8 cellular contexts compared by ENCODE assay signal in genomic region chr22:21045585-21046294, GRCh38. TPM values are rescaled to one million over a fixed set of nuclear protein-coding genes. Genes with fewer than 3 reads are reported as not detected.
DNase-seq lines count a peak whose midpoint lies in the region; ATAC-seq and TF ChIP-seq lines count a peak whose summit lies in the region.

A gene with protein sequence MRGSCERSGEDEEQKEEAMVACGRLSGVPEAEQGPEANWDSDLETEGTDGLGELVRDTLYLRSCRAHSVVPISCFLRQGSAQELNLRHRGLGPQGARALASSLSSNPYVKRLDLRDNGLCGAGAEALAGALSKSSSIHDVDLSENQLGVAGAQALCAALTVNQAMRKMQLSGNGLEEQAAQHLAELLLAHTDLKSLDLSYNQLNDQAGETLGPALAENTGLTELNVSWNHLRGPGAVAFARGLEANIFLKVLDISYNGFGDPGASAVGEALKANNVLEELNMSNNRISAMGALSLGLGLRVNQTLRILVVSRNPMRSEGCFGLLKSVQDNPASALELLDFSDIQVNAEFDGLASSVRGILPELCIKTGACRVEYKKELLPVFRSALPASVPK (plus strand): TSS chr22:21045946. CDS start chr22:21045987, 41 bp downstream.

- no peaks in the 10 kb centered on the region for H3K36me3 ChIP-seq in ES-I3 (ENCODE audit: insufficient read depth, low read length)
- no peaks in the 10 kb centered on the region for H3K36me3 ChIP-seq in sigmoid colon

- intact Hi-C loops in sigmoid colon (cut with DNase I): loop anchor here (5.0 kb wide), 1 partner anchor 43 kb away; the partner anchor contains the start of gene THAP7

- TF ChIP-seq CTCF in sigmoid colon (IDR thresholded peaks at IDR 0.05): no peak

- DNase-seq in NCI-H2081 (lab: John Stamatoyannopoulos, UW) (peak; percentile 77 to 85), UCSD-AML1 (lab: John Stamatoyannopoulos, UW; ENCODE audit: unreplicated experiment) (peak; percentile 66), brain pericyte (ENCODE audit: low read depth, low spot score) (peak; percentile 89), sigmoid colon (peak; percentile 94)

- ATAC-seq in HG02798 (IDR thresholded peaks at IDR 0.05; ENCODE audit: poor library complexity, unreplicated experiment): peak; percentile 83
- no peak for ATAC-seq in HG02840 (IDR thresholded peaks at IDR 0.05; ENCODE audit: low FRiP score, unreplicated experiment)

- WGBS in sigmoid colon, 2 donors: 6 to 8% methylated on average over 47 of the region's 47 CpGs

- H3K9me3 ChIP-seq in ES-I3 (ENCODE audit: control insufficient read depth, insufficient read depth, low read length): no peaks in the 10 kb centered on the region
- no peaks in the 10 kb centered on the region for H3K9me3 ChIP-seq in sigmoid colon

- no peak for TF ChIP-seq POLR2A in sigmoid colon (IDR thresholded peaks at IDR 0.05)

- H3K4me3 ChIP-seq in iPS-11a (ENCODE audit: low read depth, low read length) (peak within 1 kb of the TSS; percentile 73), sigmoid colon (peak within 1 kb of the TSS; percentile 16 to 54 (median 48))

- peak within 1 kb of the TSS in 3 of 4 donors; percentile 12 to 48 (median 45) for H3K27ac ChIP-seq in sigmoid colon

- TF ChIP-seq EP300 in sigmoid colon (IDR thresholded peaks at IDR 0.05): no peak

- no peaks in the 10 kb centered on the region for H3K27me3 ChIP-seq in sigmoid colon

- H3K4me1 ChIP-seq in ES-I3 (ENCODE audit: insufficient read depth, low read length) (peaks cover 11% of the 10 kb centered on the region; the same call in 1 of the 2 replicates), sigmoid colon (peaks cover 0 to 24% (median 18%) of the 10 kb centered on the region in 4 donors)

- H3K9ac ChIP-seq in ES-I3 (ENCODE audit: low read depth, low read length): peak within 1 kb of the TSS; percentile 70; the same call in 1 of the 2 replicates

RNA-seq across cellular contexts. Expression of the gene that starts here (rescaled TPM):
- not detected for total RNA-seq in sigmoid colon
- under 1 TPM in 2 of 3 donors, not detected in 1; under 0.01 to 0.06 TPM for polyA plus RNA-seq in sigmoid colon

Comparison
In these comparisons a context has a peak if more than half of its experiments do, and no peak if none do; other contexts are left out.
1. Peak in DNase-seq, H3K4me3 ChIP-seq and H3K27ac ChIP-seq in sigmoid colon; RNA of the gene not detected or under 1 TPM.